Comparison of ENCODE assay signal across 8 cellular contexts in the genomic region with DNA sequence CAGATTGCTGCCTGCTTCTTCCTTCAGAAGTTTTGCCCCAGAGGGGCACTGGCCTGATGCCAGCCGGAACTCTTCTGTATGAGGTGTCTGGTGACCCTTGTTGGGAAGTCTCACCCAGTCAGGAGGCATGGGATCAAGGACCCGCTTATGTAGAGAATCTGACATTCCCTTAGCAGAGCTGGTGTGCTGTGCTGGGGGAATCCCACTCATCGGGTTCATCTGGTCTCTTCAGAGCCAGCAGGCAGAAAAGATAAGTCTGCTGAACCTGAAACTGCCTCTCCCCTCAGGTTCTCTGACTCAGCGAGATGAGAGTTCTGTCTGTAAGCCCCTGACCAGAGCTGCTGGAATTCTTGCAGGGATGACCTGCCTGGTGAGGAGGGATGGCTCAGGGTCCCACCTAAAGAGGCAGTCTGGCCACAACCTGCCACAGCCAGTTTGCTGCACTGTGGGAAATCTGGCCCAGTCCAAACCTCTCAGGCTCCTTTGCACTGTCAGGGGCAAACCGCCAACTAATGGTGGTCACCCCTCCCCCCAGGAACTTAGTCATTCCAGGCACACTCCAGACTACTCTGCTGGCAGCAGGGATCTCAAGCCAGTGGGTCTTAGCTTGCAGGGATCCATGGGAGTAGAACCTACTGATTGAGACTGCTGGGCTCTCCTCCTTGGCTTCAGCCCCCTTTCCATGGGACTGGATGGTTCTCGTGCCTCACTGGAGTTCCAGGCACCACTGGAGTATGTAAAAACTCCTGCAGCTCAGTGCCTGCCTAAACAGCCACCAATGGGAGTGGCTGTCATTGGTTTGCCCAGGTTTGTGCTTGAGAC. TPM values are rescaled to one million over a fixed set of nuclear protein-coding genes. Genes with fewer than 3 reads are reported as not detected.
DNase-seq lines count a peak whose midpoint lies in the region; ATAC-seq, FAIRE-seq and TF ChIP-seq lines count a peak whose summit lies in the region.

No MANE protein-coding gene starts in this region.

- ATAC-seq in HG02870 (IDR thresholded peaks at IDR 0.05; ENCODE audit: unreplicated experiment) (peak; percentile 45), RWPE2 (ENCODE audit: low read depth) (peak; percentile 92), GM19467 (IDR thresholded peaks at IDR 0.05; ENCODE audit: unreplicated experiment) (no peak)

- TF ChIP-seq POLR2A in GM12891 (IDR thresholded peaks at IDR 0.05; ENCODE audit: low read depth, low read length): no peak

- peak overlapping the region; percentile 39 for H3K27ac ChIP-seq in RWPE2 (ENCODE audit: poor library complexity, severe bottlenecking)
- peak overlapping the region; percentile 18 for H3K27ac ChIP-seq in layer of hippocampus (ENCODE audit: low read depth, low read length)

- peaks cover 11% of the 10 kb centered on the region for H3K4me1 ChIP-seq in RWPE2 (ENCODE audit: insufficient read depth, poor library complexity, severe bottlenecking)

- H3K36me3 ChIP-seq in RWPE2 (ENCODE audit: low read depth): no peaks in the 10 kb centered on the region

- H3K9me3 ChIP-seq in RWPE2 (ENCODE audit: severe bottlenecking): no peaks in the 10 kb centered on the region

- H3K27me3 ChIP-seq in RWPE2 (ENCODE audit: insufficient read depth, poor library complexity, severe bottlenecking): no peaks in the 10 kb centered on the region
- H3K27me3 ChIP-seq in layer of hippocampus (ENCODE audit: control insufficient read depth, insufficient read depth, low read length): no peaks in the 10 kb centered on the region

- in situ Hi-C loops in astrocyte of the cerebellum (cut with HindIII; ENCODE audit: low sequenced_read_pairs): no loop called here

- peak; percentile 84 for FAIRE-seq in GM12891 (lab: Jason Lieb, UNC)

- no peak for DNase-seq in GM12891 (ENCODE audit: insufficient read length, low spot score)
- peak; percentile 54 for DNase-seq in RWPE2 (ENCODE audit: low spot score)
- DNase-seq in astrocyte of the cerebellum (ENCODE audit: low read depth): peak; percentile 93
- DNase-seq in stimulated activated naive CD4-positive, alpha-beta T cell treated with Interleukin-2 at 50 U/mL for 16 hours (lab: John Stamatoyannopoulos, UW): peak; percentile 50
- no peak for DNase-seq in NCI-H2081 (lab: John Stamatoyannopoulos, UW)

- H3K4me3 ChIP-seq in RWPE2 (ENCODE audit: severe bottlenecking): no peak overlapping the region
- no peak overlapping the region for H3K4me3 ChIP-seq in astrocyte of the cerebellum (ENCODE audit: low read depth, low read length)

- no peak for TF ChIP-seq CTCF in RWPE2 (IDR thresholded peaks at IDR 0.05; ENCODE audit: poor library complexity, severe bottlenecking)
- TF ChIP-seq CTCF in astrocyte of the cerebellum (IDR thresholded peaks at IDR 0.05; ENCODE audit: low read depth, low read length, missing control alignments): no peak

TF ChIP-seq in GM12891, 5 proteins besides CTCF, POLR2A, EP300 and RAD21:
- TF ChIP-seq PAX5 (IDR thresholded peaks at IDR 0.05; ENCODE audit: insufficient read depth, low read length, severe bottlenecking) (no peak), TAF1 (IDR thresholded peaks at IDR 0.05; ENCODE audit: low read depth, low read length) (no peak), POU2F2 (IDR thresholded peaks at IDR 0.05; ENCODE audit: low read depth, low read length) (no peak), POLR2AphosphoS5 (IDR thresholded peaks at IDR 0.05; ENCODE audit: low read depth, low read length) (no peak), SPI1 (IDR thresholded peaks at IDR 0.05; ENCODE audit: low read depth, low read length) (no peak)
TF ChIP-seq in GM12891: peak in this region for 0.

RNA-seq across cellular contexts. Expression of gene CLEC2D, which starts 4.1 kb away (rescaled TPM):
- polyA plus RNA-seq in GM12891 (2012; ENCODE audit: low read depth, missing spikeins): 29.9 TPM

RNA-seq across cellular contexts. Expression of gene CLECL1, which starts 59.3 kb away (rescaled TPM):
- polyA plus RNA-seq in GM12891 (2012; ENCODE audit: low read depth, missing spikeins): 24.6 TPM

Comparison
In these comparisons a context has a peak if more than half of its experiments do, and no peak if none do; other contexts are left out.
1. DNase-seq: peak in RWPE2 (single experiment), astrocyte of the cerebellum (single experiment) and stimulated activated naive CD4-positive, alpha-beta T cell treated with Interleukin-2 at 50 U/mL for 16 hours (single experiment); none in GM12891 (single experiment) and NCI-H2081 (0 of 2).